ENCODE assay signal across 7 cellular contexts in genomic region chr20:32761831-32762753, GRCh38. TPM values are rescaled to one million over a fixed set of nuclear protein-coding genes. Genes with fewer than 3 reads are reported as not detected.
A peak's percentile ranks its signal among the peaks of the same experiment; 100 is the strongest.
DNase-seq lines count a peak whose midpoint lies in the region; ATAC-seq, FAIRE-seq and TF ChIP-seq lines count a peak whose summit lies in the region.

DNMT3B (plus strand) TSS chr20:32762385; CDS start chr20:32780324, 17,939 bp downstream.

- no peaks in the 10 kb centered on the region for H3K9me3 Mint-ChIP-seq in chondrocyte (ENCODE audit: low read depth)

- peak; percentile 58 for ATAC-seq in HG02852 (IDR thresholded peaks at IDR 0.05; ENCODE audit: unreplicated experiment)

- H3K36me3 Mint-ChIP-seq in chondrocyte (ENCODE audit: low read depth): no peaks in the 10 kb centered on the region

- H3K27ac Mint-ChIP-seq in chondrocyte (ENCODE audit: unreplicated experiment): peak within 1 kb of the TSS; percentile 38

- no peaks in the 10 kb centered on the region for H3K27me3 Mint-ChIP-seq in chondrocyte (ENCODE audit: low read depth)

- TF ChIP-seq CTCF in chondrocyte (IDR thresholded peaks at IDR 0.05): peak; percentile 69

- DNase-seq in GM12892 (ENCODE audit: insufficient read length): peak; percentile 86
- peak; percentile 65 for DNase-seq in NCI-H2171 treated with DMSO at 0.1 percent for 48 hours (lab: John Stamatoyannopoulos, UW)
- DNase-seq in activated CD4-positive, CD25-positive, alpha-beta regulatory T cell treated with anti-CD3 and anti-CD28 coated beads, Interleukin-2, amount 50 U/mL, for 16 hours (ENCODE audit: low read depth, low spot score): peak; percentile 33
- peak; percentile 83 for DNase-seq in chondrocyte (ENCODE audit: low spot score)
- DNase-seq in left kidney (ENCODE audit: low read depth, low spot score): peak; percentile 94
- DNase-seq in stimulated activated CD4-positive, alpha-beta T cell treated with anti-CD3 and anti-CD28 coated beads, Interleukin-1b, Interleukin-23, amount 100 ng/mL, for 4 hours (ENCODE audit: low read depth in 2 of 2): peak; percentile 56 to 71

- no peak for TF ChIP-seq POLR2A in GM12892 (IDR thresholded peaks at IDR 0.05; ENCODE audit: low read depth, low read length)

- peaks cover 16% of the 10 kb centered on the region for H3K4me1 Mint-ChIP-seq in chondrocyte (ENCODE audit: low read depth)

- FAIRE-seq in GM12892 (lab: Jason Lieb, UNC): peak; percentile 17

- peak within 1 kb of the TSS; percentile 92 for H3K4me3 Mint-ChIP-seq in chondrocyte (ENCODE audit: unreplicated experiment)

RNA-seq across cellular contexts. Expression of gene DNMT3B, which starts in this region (rescaled TPM):
- 0.47 TPM for polyA plus RNA-seq in GM12892 (2012; ENCODE audit: missing spikeins)
- total RNA-seq in chondrocyte: 2.0 to 4.8 TPM (median 4.7 TPM) in 3 replicates

Comparison
In these comparisons a context has a peak if more than half of its experiments do, and no peak if none do; other contexts are left out.
1. Peak in every context shown above with its lines: DNase-seq and ATAC-seq.
2. DNase-seq: peak in every context shown above with its lines; median percentile 94 in left kidney; 86 in GM12892; 83 in chondrocyte; 65 in NCI-H2171 treated with DMSO at 0.1 percent for 48 hours; 64 in stimulated activated CD4-positive, alpha-beta T cell treated with anti-CD3 and anti-CD28 coated beads, Interleukin-1b, Interleukin-23, amount 100 ng/mL, for 4 hours; 33 in activated CD4-positive, CD25-positive, alpha-beta regulatory T cell treated with anti-CD3 and anti-CD28 coated beads, Interleukin-2, amount 50 U/mL, for 16 hours.